ENCODE assay signal across 8 cellular contexts in the genomic region with DNA sequence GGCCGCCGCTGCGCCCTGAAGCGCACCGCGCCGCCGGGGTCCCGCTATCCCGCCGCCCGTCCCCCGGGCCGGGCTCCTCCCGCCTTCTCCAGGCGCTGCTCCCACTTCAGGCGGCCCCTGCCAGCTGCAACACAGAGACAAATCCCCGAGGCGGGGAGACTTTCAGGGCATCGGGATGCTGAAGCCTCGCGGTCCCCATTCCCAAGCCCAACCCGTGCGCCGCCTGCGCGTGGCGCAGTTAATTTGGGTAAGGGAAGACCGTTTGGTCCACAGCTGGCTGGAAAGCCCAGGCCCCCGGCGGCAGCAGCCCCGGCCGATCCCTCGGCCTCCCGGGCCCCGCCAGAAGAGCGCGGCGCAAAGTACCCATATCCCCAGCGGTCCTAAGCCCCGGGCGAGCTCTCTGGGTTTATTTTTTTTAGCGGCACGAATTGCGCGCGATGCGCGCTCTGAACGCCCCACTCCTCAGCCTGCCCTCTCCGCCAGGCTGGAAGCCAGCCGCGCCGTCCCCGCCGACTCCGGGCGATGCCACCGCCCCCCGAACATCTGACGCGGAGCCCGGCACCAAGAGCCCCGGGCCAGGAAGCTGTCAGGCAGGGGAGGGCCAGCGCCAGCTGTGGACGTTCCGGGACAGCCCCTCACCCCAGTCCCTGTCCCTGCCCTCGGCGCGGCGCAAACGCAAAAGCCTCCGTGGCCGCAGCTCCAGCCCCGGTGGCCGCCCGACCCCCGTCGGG. TPM values are rescaled to one million over a fixed set of nuclear protein-coding genes. Genes with fewer than 3 reads are reported as not detected.
DNase-seq lines count a peak whose midpoint lies in the region; ATAC-seq and TF ChIP-seq lines count a peak whose summit lies in the region.

No MANE protein-coding gene starts in this region.

- H3K9ac ChIP-seq in parathyroid adenoma = no peak overlapping the region

- peaks cover 6% of the 10 kb centered on the region for H3K4me1 Mint-ChIP-seq in activated naive CD8-positive, alpha-beta T cell treated with anti-CD3 and anti-CD28 coated beads, Interleukin-2, amount 10 ng/mL, durations not matched to agents 7 days and 5 days

- H2AFZ ChIP-seq in parathyroid adenoma = peak overlapping the region; percentile 84

- H3K27ac Mint-ChIP-seq in activated naive CD8-positive, alpha-beta T cell treated with anti-CD3 and anti-CD28 coated beads, Interleukin-2, amount 10 ng/mL, durations not matched to agents 7 days and 5 days = no peak overlapping the region

- peak overlapping the region; percentile 77 for H3K4me3 Mint-ChIP-seq in activated naive CD8-positive, alpha-beta T cell treated with anti-CD3 and anti-CD28 coated beads, Interleukin-2, amount 10 ng/mL, durations not matched to agents 7 days and 5 days

- H3K9me3 ChIP-seq in left ventricle myocardium inferior (replicated peaks) = no peaks in the 10 kb centered on the region
- no peaks in the 10 kb centered on the region for H3K9me3 ChIP-seq in parathyroid adenoma (ENCODE audit: control insufficient read depth, low read length)

- POLR2A ChIA-PET in activated naive CD8-positive, alpha-beta T cell treated with anti-CD3 and anti-CD28 coated beads, Interleukin-2, amount 10 ng/mL, durations not matched to agents 7 days and 5 days (lab: Charles Lee) = no interaction called here

- no peaks in the 10 kb centered on the region for H3K79me2 ChIP-seq in parathyroid adenoma

- H3K4me1 ChIP-seq in left ventricle myocardium inferior (peaks cover 66% of the 10 kb centered on the region), parathyroid adenoma (no peaks in the 10 kb centered on the region)

- intact Hi-C loops in left ventricle myocardium inferior (cut with micrococcal nuclease) = loop anchor here (10.0 kb wide), 1 partner anchor 110 kb away; no protein-coding TSS in a partner anchor

- TF ChIP-seq CTCF in GM12864 (IDR thresholded peaks at IDR 0.05; ENCODE audit: low read depth, low read length, missing control alignments) (no peak), left ventricle myocardium inferior (IDR thresholded peaks at IDR 0.05; ENCODE audit: borderline replicate concordance) (peak; percentile 12), parathyroid adenoma (IDR thresholded peaks at IDR 0.05) (no peak)

- H3K9me3 Mint-ChIP-seq in activated naive CD8-positive, alpha-beta T cell treated with anti-CD3 and anti-CD28 coated beads, Interleukin-2, amount 10 ng/mL, durations not matched to agents 7 days and 5 days = no peaks in the 10 kb centered on the region

- peaks cover 66% of the 10 kb centered on the region for H3K27me3 Mint-ChIP-seq in activated naive CD8-positive, alpha-beta T cell treated with anti-CD3 and anti-CD28 coated beads, Interleukin-2, amount 10 ng/mL, durations not matched to agents 7 days and 5 days

- no peaks in the 10 kb centered on the region for H3K36me3 Mint-ChIP-seq in activated naive CD8-positive, alpha-beta T cell treated with anti-CD3 and anti-CD28 coated beads, Interleukin-2, amount 10 ng/mL, durations not matched to agents 7 days and 5 days

- H3K4me3 ChIP-seq in GM12864 (ENCODE audit: low read depth, low read length) = peak overlapping the region; percentile 84
- peak overlapping the region; percentile 97 for H3K4me3 ChIP-seq in left ventricle myocardium inferior
- peak overlapping the region; percentile 50 for H3K4me3 ChIP-seq in parathyroid adenoma (ENCODE audit: low read depth, low read length)

- DNase-seq in GM12864 (ENCODE audit: low read depth) (no peak), left ventricle myocardium inferior (peak; percentile 49), NCI-H2029 (lab: John Stamatoyannopoulos, UW) (no peak), NK-92 (lab: John Stamatoyannopoulos, UW; ENCODE audit: unreplicated experiment) (no peak)
- DNase-seq in activated naive CD8-positive, alpha-beta T cell treated with anti-CD3 and anti-CD28 coated beads, Interleukin-2, amount 10 ng/mL, durations not matched to agents 7 days and 5 days = peak; percentile 54

- H3K27ac ChIP-seq in left ventricle myocardium inferior (replicated peaks) = peak overlapping the region; percentile 92
- peak overlapping the region; percentile 39 for H3K27ac ChIP-seq in parathyroid adenoma

- ATAC-seq in GM21423 (IDR thresholded peaks at IDR 0.05; ENCODE audit: unreplicated experiment) (peak; percentile 38), HG03571 (IDR thresholded peaks at IDR 0.05; ENCODE audit: unreplicated experiment) (peak; percentile 45)
- ATAC-seq in activated naive CD8-positive, alpha-beta T cell treated with anti-CD3 and anti-CD28 coated beads, Interleukin-2, amount 10 ng/mL, durations not matched to agents 7 days and 5 days (ENCODE audit: low read depth) = peak; percentile 65

- peak overlapping the region; percentile 68 for H3K4me2 ChIP-seq in parathyroid adenoma (ENCODE audit: low read length)

- H3K27me3 ChIP-seq in left ventricle myocardium inferior (ENCODE audit: low read depth) (peaks cover 29% of the 10 kb centered on the region), parathyroid adenoma (ENCODE audit: control insufficient read depth, insufficient read depth, low read length) (no peaks in the 10 kb centered on the region)

- H3K36me3 ChIP-seq in left ventricle myocardium inferior = no peaks in the 10 kb centered on the region
- H3K36me3 ChIP-seq in parathyroid adenoma (ENCODE audit: control insufficient read depth, insufficient read depth, low read length) = no peaks in the 10 kb centered on the region

RNA-seq across cellular contexts. Expression of a gene that starts 0.5 kb away (rescaled TPM):
- under 1 TPM; 0.43 to 0.75 TPM for total RNA-seq in activated naive CD8-positive, alpha-beta T cell treated with anti-CD3 and anti-CD28 coated beads, Interleukin-2, amount 10 ng/mL, durations not matched to agents 7 days and 5 days
- total RNA-seq in left ventricle myocardium inferior = 45.5 TPM

Comparison
In these comparisons a context has a peak if more than half of its experiments do, and no peak if none do; other contexts are left out.
1. DNase-seq: peak in activated naive CD8-positive, alpha-beta T cell treated with anti-CD3 and anti-CD28 coated beads, Interleukin-2, amount 10 ng/mL, durations not matched to agents 7 days and 5 days (single experiment) and left ventricle myocardium inferior (single experiment); none in GM12864 (single experiment), NCI-H2029 (single experiment) and NK-92 (single experiment).
2. RNA of a gene that starts 0.5 kb away (total RNA-seq): 45.5 TPM in left ventricle myocardium inferior (single experiment); 0.43 to 0.75 TPM in activated naive CD8-positive, alpha-beta T cell treated with anti-CD3 and anti-CD28 coated beads, Interleukin-2, amount 10 ng/mL, durations not matched to agents 7 days and 5 days; every median in the first group is over 10 times any median in the second.
3. Peak in every context shown above with its lines, with median percentiles within 50 percentile points of each other: H3K4me3 ChIP-seq and ATAC-seq.